In the genomic region with DNA sequence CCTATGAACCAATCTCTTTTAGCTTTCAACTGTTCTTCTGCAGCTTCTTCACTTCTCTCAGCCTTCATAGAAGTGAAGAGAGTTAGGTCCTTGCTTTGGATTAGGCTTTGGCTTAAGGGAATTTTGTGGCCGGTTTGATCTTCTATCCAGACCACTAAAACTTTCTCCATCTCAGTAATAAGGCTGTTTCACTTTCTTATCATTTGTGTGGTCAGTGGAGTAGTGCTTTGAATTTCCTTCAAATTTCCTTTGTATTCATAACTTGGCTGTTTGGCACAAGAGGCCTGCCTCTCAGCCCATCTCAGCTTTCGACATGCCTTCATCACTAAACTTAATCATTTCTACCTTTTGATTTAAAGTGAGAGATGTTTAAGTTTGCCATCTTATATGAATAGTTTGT, we compare ENCODE assay signal across 20 cellular contexts. TPM values are rescaled to one million over a fixed set of nuclear protein-coding genes. Genes with fewer than 3 reads are reported as not detected.
"Had no signal": no experiment of that assay in that cellular context is flagged by ENCODE, and none has a peak within 500 bp of the region (broad histone marks: within the 10 kb centered on the region; RNA-seq: fewer than 3 reads in every experiment).

No MANE protein-coding gene starts in this region.

- DNase-seq: KBM-7, MV-4-11, NCI-H1048, NCI-H1105, NCI-H1417, NCI-H1436 treated with DMSO at 0.1 percent for 48 hours, NCI-H1694, NCI-H187 treated with DMSO at 0.1 percent for 48 hours, NCI-H2029 treated with DMSO at 0.1 percent for 48 hours, NCI-H2171 treated with DMSO at 0.1 percent for 48 hours, NCI-H524, NCI-H526 treated with DMSO at 0.1 percent for 48 hours, NCI-H748 treated with DMSO at 0.1 percent for 48 hours, SHP77, SK-N-SH had no signal

RNA-seq across cellular contexts. Expression of gene DZIP1L, which starts 21.7 kb away (rescaled TPM):
- total RNA-seq: HT-29 had no signal

RNA-seq across cellular contexts. Expression of gene A4GNT, which starts 38.5 kb away (rescaled TPM):
- total RNA-seq: HT-29, LHCN-M2, MCF 10A, NCI-H460, SK-MEL-5 had no signal
